In the genomic region with DNA sequence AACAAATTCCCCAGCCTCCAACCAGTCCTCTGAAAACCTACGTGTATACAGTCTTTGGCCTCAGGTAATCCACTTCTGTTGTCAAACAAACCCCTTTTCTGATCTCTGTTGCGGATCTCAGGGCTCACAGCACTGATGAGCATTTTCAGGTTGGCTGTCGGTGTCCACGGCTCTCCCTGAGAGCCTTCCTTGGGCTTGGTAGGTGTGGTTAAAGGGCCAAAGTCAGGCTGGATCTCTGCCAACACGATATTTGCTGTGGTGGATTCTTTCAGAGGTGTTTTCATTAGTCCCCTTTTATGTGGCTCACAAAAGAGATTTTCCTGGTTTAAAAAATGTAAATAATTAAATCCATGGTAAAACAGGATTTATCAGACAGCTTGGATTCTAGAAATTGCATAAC, we compare ENCODE assay signal across 19 cellular contexts. TPM values are rescaled to one million over a fixed set of nuclear protein-coding genes. Genes with fewer than 3 reads are reported as not detected.
DNase-seq lines count a peak whose midpoint lies in the region; TF ChIP-seq lines count a peak whose summit lies in the region.
"Had no signal": no experiment of that assay in that cellular context is flagged by ENCODE, and none has a peak within 500 bp of the region (broad histone marks: within the 10 kb centered on the region; RNA-seq: fewer than 3 reads in every experiment).

No MANE protein-coding gene starts in this region.

- H3K79me2 ChIP-seq in SU-DHL-6 (ENCODE audit: insufficient read depth, low read length) (peaks cover 45% of the 10 kb centered on the region), trophoblast cell (ENCODE audit: control insufficient read depth, insufficient read depth, low read length, poor library complexity) (peaks cover 14% of the 10 kb centered on the region)

- H2AFZ ChIP-seq in SU-DHL-6 (ENCODE audit: low read depth, low read length, severe bottlenecking), result no peak overlapping the region
- H2AFZ ChIP-seq in trophoblast cell (ENCODE audit: insufficient read depth, low read length, poor library complexity), result no peak overlapping the region

- peak; percentile 31 for DNase-seq in NCI-H2196 (lab: John Stamatoyannopoulos, UW; ENCODE audit: unreplicated experiment)
- no peak for DNase-seq in NCI-H2196 treated with DMSO at 0.1 percent for 48 hours (lab: John Stamatoyannopoulos, UW; ENCODE audit: unreplicated experiment)
- DNase-seq in LoVo (ENCODE audit: low spot score), result peak; percentile 20
- no peak for DNase-seq in trophoblast cell
- DNase-seq in Kasumi-1 (lab: John Stamatoyannopoulos, UW), result no peak
- DNase-seq in activated naive CD4-positive, alpha-beta T cell treated with Interleukin-2 at 50 U/mL for 16 hours, result no peak
- DNase-seq in substantia nigra (lab: John Stamatoyannopoulos, UW), result no peak
- DNase-seq: activated naive CD4-positive, alpha-beta T cell treated with anti-CD3 and anti-CD28 coated beads, Interleukin-2, amount 50 U/mL, for 16 hours; activated T-cell treated with anti-CD3 and anti-CD28 coated beads, Interleukin-2, amount 50 U/mL, for 72 hours; aorta; CD8-positive, alpha-beta T cell; DMS53; KBM-7; NCI-H2081; SIG-M5; stimulated activated CD4-positive, alpha-beta T cell treated with anti-CD3 and anti-CD28 coated beads, Interleukin-1b, Interleukin-23, amount 100 ng/mL, for 48 hours; T-helper 1 cell had no signal

- H4K8ac ChIP-seq in trophoblast cell (ENCODE audit: low read depth, low read length), result no peak overlapping the region

- H2AK5ac ChIP-seq in trophoblast cell (ENCODE audit: low read length), result no peak overlapping the region

- no peak overlapping the region for H3K4ac ChIP-seq in trophoblast cell (ENCODE audit: low read depth, low read length)

- H3K27me3 ChIP-seq in SU-DHL-6 (ENCODE audit: low read length) (no peaks in the 10 kb centered on the region), trophoblast cell (ENCODE audit: insufficient read depth, low read length) (no peaks in the 10 kb centered on the region)

- no peak overlapping the region for H3K9ac ChIP-seq in SU-DHL-6 (ENCODE audit: low read length)
- no peak overlapping the region for H3K9ac ChIP-seq in trophoblast cell (ENCODE audit: low read length)

- H3K18ac ChIP-seq in trophoblast cell (ENCODE audit: low read length), result no peak overlapping the region

- TF ChIP-seq CTCF in SU-DHL-6 (IDR thresholded peaks at IDR 0.05; ENCODE audit: insufficient read depth, low read length, poor library complexity, severe bottlenecking), result no peak

- H3K27ac ChIP-seq in SU-DHL-6 (ENCODE audit: low read depth, low read length) (no peak overlapping the region), trophoblast cell (ENCODE audit: low read depth, low read length) (no peak overlapping the region), substantia nigra (ENCODE audit: low read depth, low read length, poor library complexity, severe bottlenecking) (no peak overlapping the region)
- H3K27ac ChIP-seq: 22Rv1 had no signal

- H3K14ac ChIP-seq in trophoblast cell (ENCODE audit: low read length), result peak overlapping the region; percentile 50

- no CpG with 5 or more reads among the region's 5 CpGs for WGBS in trophoblast cell (ENCODE audit: extremely low coverage, insufficient coverage, insufficient read length)

- no peak overlapping the region for H3K23ac ChIP-seq in trophoblast cell (ENCODE audit: low read length)

- H2BK120ac ChIP-seq in trophoblast cell (ENCODE audit: insufficient read depth, low read length, poor library complexity), result no peak overlapping the region

- no peak overlapping the region for H4K12ac ChIP-seq in trophoblast cell (ENCODE audit: low read depth, low read length)

- H3K36me3 ChIP-seq in SU-DHL-6 (ENCODE audit: low read length) (peaks cover 62% of the 10 kb centered on the region), trophoblast cell (ENCODE audit: control insufficient read depth in 1 of 2, insufficient read depth in 2 of 2, low read length in 2 of 2) (peaks cover 10 to 18% of the 10 kb centered on the region in 2 experiments)

- no peaks in the 10 kb centered on the region for H3K9me2 ChIP-seq in SU-DHL-6 (replicated peaks; ENCODE audit: insufficient read depth, low read length)

- H4K91ac ChIP-seq in trophoblast cell (ENCODE audit: low read depth, low read length), result no peak overlapping the region

- H3K9me3 ChIP-seq in SU-DHL-6 (ENCODE audit: insufficient read depth, low read length) (no peaks in the 10 kb centered on the region), trophoblast cell (ENCODE audit: insufficient read depth, low read depth, low read length) (no peaks in the 10 kb centered on the region)

- H2BK5ac ChIP-seq in trophoblast cell (ENCODE audit: low read depth, low read length, poor library complexity), result peak overlapping the region; percentile 63

- peaks cover 4 to 12% of the 10 kb centered on the region in 2 experiments for H3K4me1 ChIP-seq in trophoblast cell (ENCODE audit: control insufficient read depth in 1 of 2, insufficient read depth in 2 of 2, low read length in 2 of 2)

- no peaks in the 10 kb centered on the region for H4K20me1 ChIP-seq in SU-DHL-6 (ENCODE audit: low read depth, low read length)

- no peak overlapping the region for H3K4me3 ChIP-seq in SU-DHL-6 (ENCODE audit: insufficient read depth, low read length, poor library complexity, severe bottlenecking)
- no peak overlapping the region for H3K4me3 ChIP-seq in trophoblast cell (ENCODE audit: low read depth, low read length)

- H2BK12ac ChIP-seq in trophoblast cell (ENCODE audit: low read length), result no peak overlapping the region

- H3K79me1 ChIP-seq in trophoblast cell (ENCODE audit: low read length), result peaks cover 18% of the 10 kb centered on the region

- H3F3A ChIP-seq in SU-DHL-6 (ENCODE audit: insufficient read depth), result peaks cover 9% of the 10 kb centered on the region

- peak overlapping the region; percentile 97 for H3K4me2 ChIP-seq in SU-DHL-6 (ENCODE audit: low read depth, low read length, poor library complexity, severe bottlenecking)
- no peak overlapping the region for H3K4me2 ChIP-seq in trophoblast cell (ENCODE audit: low read length)

RNA-seq across cellular contexts. Expression of a gene that starts 2.9 kb away (rescaled TPM):
- polyA plus RNA-seq in trophoblast cell (2013), result 43.8 and 48.2 TPM in 2 replicates

RNA-seq across cellular contexts. Expression of a gene that starts 36.0 kb away (rescaled TPM):
- not detected in 2 replicates for polyA plus RNA-seq in trophoblast cell (2013)

Comparison
In these comparisons a context has a peak if more than half of its experiments do, and no peak if none do; other contexts are left out.
1. DNase-seq: peak in NCI-H2196 (single experiment) and LoVo (single experiment); none in NCI-H2196 treated with DMSO at 0.1 percent for 48 hours (single experiment), trophoblast cell (0 of 2), Kasumi-1 (0 of 2), activated naive CD4-positive, alpha-beta T cell treated with Interleukin-2 at 50 U/mL for 16 hours (single experiment) and substantia nigra (0 of 49).